Comparison of ENCODE assay signal across 8 cellular contexts in the genomic region with DNA sequence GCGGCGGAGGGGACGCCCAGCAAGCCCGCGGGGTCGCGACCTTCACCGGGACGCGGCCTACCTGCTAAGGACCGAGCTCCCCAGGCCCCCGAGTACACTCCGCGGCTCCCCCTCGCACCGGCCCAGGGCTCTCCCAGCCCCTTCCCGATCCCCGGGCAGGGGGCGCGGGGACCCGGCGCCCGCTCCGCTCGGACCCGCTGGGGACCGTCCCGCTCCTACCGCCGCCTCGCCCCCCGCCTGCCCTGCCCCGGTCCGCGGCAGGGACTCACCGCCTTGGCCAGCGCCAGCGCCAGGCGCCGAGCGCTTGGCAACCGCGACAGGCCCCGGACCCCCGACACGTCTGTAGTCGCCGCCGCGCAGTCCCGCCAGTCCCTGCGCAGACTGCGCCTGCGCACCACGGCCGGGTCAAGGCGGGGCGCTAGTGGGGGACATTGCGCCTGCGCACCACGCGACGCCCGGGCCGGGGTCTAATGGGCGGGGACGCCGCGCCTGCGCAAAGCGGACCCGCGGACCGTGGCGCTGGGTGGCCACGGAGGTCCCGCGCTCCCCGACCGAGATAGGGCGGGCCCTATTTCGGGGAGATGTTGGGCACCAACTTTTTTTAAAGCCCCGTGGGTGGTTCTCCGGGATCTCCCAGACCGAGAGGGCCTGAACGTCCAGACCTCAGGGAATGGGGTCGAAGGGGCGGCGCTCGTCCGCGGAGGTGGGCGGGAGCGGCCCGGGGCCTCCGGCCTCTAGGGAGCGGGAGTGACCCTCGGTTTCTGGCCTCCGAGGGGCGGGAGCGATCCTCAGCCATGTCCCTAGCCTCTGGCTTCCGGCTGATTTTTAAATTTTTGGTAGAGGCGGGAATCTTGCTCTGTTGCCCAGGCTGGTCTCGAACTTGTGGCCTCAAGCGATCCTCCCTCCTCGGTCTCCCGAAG.
DNase-seq lines count a peak whose midpoint lies in the region; ATAC-seq, FAIRE-seq and TF ChIP-seq lines count a peak whose summit lies in the region.
"Not testable (repeated sequence)": the region's sequence is repeated elsewhere in the genome, so short reads cannot be mapped to it uniquely, and the experiment has no call there.

No MANE protein-coding gene starts in this region.

- FAIRE-seq in GM19239 (lab: Jason Lieb, UNC), result not testable (repeated sequence)

- H3K27me3 ChIP-seq in RWPE2 (ENCODE audit: insufficient read depth, poor library complexity, severe bottlenecking), result not testable (repeated sequence)

- peak; percentile 79 for DNase-seq in Ammon's horn (ENCODE audit: low spot score)
- peak; percentile 34 for DNase-seq in GM19239 (ENCODE audit: insufficient read length, low spot score)
- peak; percentile 83 for DNase-seq in RWPE2 (ENCODE audit: low spot score)
- peak; percentile 90 for DNase-seq in activated gamma-delta T cell treated with Interleukin-2 at 50 U/mL for 16 hours
- peak; percentile 65 for DNase-seq in fibroblast of peridontal ligament (ENCODE audit: extremely low read depth)
- DNase-seq in mucosa of descending colon, result peak; percentile 90 to 96 (median 94)
- peak; percentile 80 to 94 (median 93) for DNase-seq in stimulated activated CD4-positive, alpha-beta T cell treated with anti-CD3 and anti-CD28 coated beads, TNF-alpha, amount 100 ng/mL, for 1 hour (ENCODE audit: low read depth in 3 of 3, low spot score in 1 of 3)

- H3K9me3 ChIP-seq in RWPE2 (ENCODE audit: severe bottlenecking); mucosa of descending colon: not testable (repeated sequence)

- H3K4me3 ChIP-seq in RWPE2 (ENCODE audit: severe bottlenecking) (peak overlapping the region; percentile 41), mucosa of descending colon (peak overlapping the region; percentile 74)

- not testable (repeated sequence) for H3K4me1 ChIP-seq in RWPE2 (ENCODE audit: insufficient read depth, poor library complexity, severe bottlenecking); mucosa of descending colon (ENCODE audit: low read depth)

- intact Hi-C loops in mucosa of descending colon (cut with DNase I, micrococcal nuclease), result not testable (repeated sequence)

- H3K36me3 ChIP-seq in RWPE2 (ENCODE audit: low read depth); mucosa of descending colon (ENCODE audit: low read depth): not testable (repeated sequence)

- not testable (repeated sequence) for TF ChIP-seq CTCF in RWPE2 (IDR thresholded peaks at IDR 0.05; ENCODE audit: poor library complexity, severe bottlenecking); mucosa of descending colon (IDR thresholded peaks at IDR 0.05)

- not testable (repeated sequence) for H3K27ac ChIP-seq in RWPE2 (ENCODE audit: poor library complexity, severe bottlenecking)

- peak; percentile 81 for ATAC-seq in HG03095 (IDR thresholded peaks at IDR 0.05; ENCODE audit: unreplicated experiment)
- ATAC-seq in RWPE2 (ENCODE audit: low read depth), result peak; percentile 66
- ATAC-seq in mucosa of descending colon, result peak; percentile 97

Comparison
In these comparisons a context has a peak if more than half of its experiments do, and no peak if none do; other contexts are left out.
1. DNase-seq: peak in every context shown above with its lines; median percentile 94 in mucosa of descending colon; 93 in stimulated activated CD4-positive, alpha-beta T cell treated with anti-CD3 and anti-CD28 coated beads, TNF-alpha, amount 100 ng/mL, for 1 hour; 90 in activated gamma-delta T cell treated with Interleukin-2 at 50 U/mL for 16 hours; 83 in RWPE2; 79 in Ammon's horn; 65 in fibroblast of peridontal ligament; 34 in GM19239.